In the genomic region with DNA sequence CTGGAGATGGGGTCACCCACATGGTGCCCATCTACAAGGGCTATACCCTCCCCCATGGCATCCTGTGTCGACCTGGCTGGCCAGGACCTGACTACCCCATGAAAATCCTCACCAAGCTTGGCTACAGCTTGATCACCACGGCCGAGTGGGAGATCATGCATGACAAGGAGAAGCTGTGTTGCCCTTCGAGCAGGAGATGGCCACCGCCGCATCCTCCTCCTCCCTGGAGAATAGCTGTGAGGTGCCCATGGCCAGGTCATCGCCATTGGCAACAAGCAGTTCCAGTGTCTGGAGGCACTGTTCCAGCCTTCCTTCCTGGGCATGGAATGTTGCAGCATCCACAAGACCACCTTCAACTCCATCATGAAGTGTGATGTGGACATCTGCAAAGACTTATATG, we compare ENCODE assay signal across 18 cellular contexts. TPM values are rescaled to one million over a fixed set of nuclear protein-coding genes. Genes with fewer than 3 reads are reported as not detected.
DNase-seq lines count a peak whose midpoint lies in the region; TF ChIP-seq lines count a peak whose summit lies in the region.
"Had no signal": no experiment of that assay in that cellular context is flagged by ENCODE, and none has a peak within 500 bp of the region (broad histone marks: within the 10 kb centered on the region; RNA-seq: fewer than 3 reads in every experiment).

No MANE protein-coding gene starts in this region.

- H3K4me2 ChIP-seq in neuronal stem cell (ENCODE audit: insufficient read depth, low read length, poor library complexity, severe bottlenecking) = no peak overlapping the region

- H3K4me3 ChIP-seq in Peyer's patch (no peak overlapping the region), neuronal stem cell (ENCODE audit: low read length in 2 of 2) (no peak overlapping the region)
- H3K4me3 ChIP-seq: GM12878, GM23248 had no signal

- H2AK5ac ChIP-seq in neuronal stem cell (ENCODE audit: low read depth, low read length) = no peak overlapping the region

- H3K27ac Mint-ChIP-seq in chondrocyte (ENCODE audit: unreplicated experiment) (no peak overlapping the region), immature natural killer cell (no peak overlapping the region)

- H3K4me1 Mint-ChIP-seq in chondrocyte (ENCODE audit: low read depth) = peaks cover 11% of the 10 kb centered on the region
- H3K4me1 Mint-ChIP-seq in immature natural killer cell = peaks cover 0 to 11% of the 10 kb centered on the region in 2 donors

- TF ChIP-seq POLR2A in Peyer's patch (IDR thresholded peaks at IDR 0.05) = no peak

- no peak overlapping the region for H2AFZ ChIP-seq in neuronal stem cell (ENCODE audit: low read length)
- H2AFZ ChIP-seq: GM23248 had no signal

- H3K36me3 ChIP-seq in Peyer's patch (peaks cover 0 to 22% (median 0%) of the 10 kb centered on the region in 3 donors), neuronal stem cell (replicated peaks in 1 of 2; ENCODE audit: control insufficient read depth in 2 of 2, insufficient read depth in 2 of 2, low read length in 2 of 2) (peaks cover 12 to 28% of the 10 kb centered on the region in 2 donors)

- no peaks in the 10 kb centered on the region for H3K9me3 ChIP-seq in Peyer's patch
- H3K9me3 ChIP-seq in neuronal stem cell (replicated peaks in 1 of 2; ENCODE audit: control insufficient read depth in 2 of 2, insufficient read depth in 1 of 2, low read depth in 1 of 2, low read length in 2 of 2) = no peaks in the 10 kb centered on the region
- H3K9me3 ChIP-seq: Caco-2 had no signal

- peak in 2 of 3 donors; percentile 19 to 22 for DNase-seq in Peyer's patch
- peak; percentile 77 for DNase-seq in chondrocyte (ENCODE audit: low spot score)
- DNase-seq in neuronal stem cell (ENCODE audit: low spot score) = no peak
- peak; percentile 72 for DNase-seq in posterior vena cava (ENCODE audit: low spot score)
- DNase-seq in COLO829 (ENCODE audit: low spot score) = no peak
- DNase-seq in immature natural killer cell = no peak
- no peak for DNase-seq in DMS153 (lab: John Stamatoyannopoulos, UW)
- no peak for DNase-seq in NCI-H526 (lab: John Stamatoyannopoulos, UW)
- DNase-seq: C1 segment of cervical spinal cord; CD4-positive, alpha-beta memory T cell; DMS79; EL; GDM1; GM23248; H7; HCEC 1CT had no signal

- H3K27me3 ChIP-seq in Peyer's patch (no peaks in the 10 kb centered on the region), neuronal stem cell (ENCODE audit: control insufficient read depth in 3 of 3, insufficient read depth in 3 of 3, low read depth in 1 of 3, low read length in 3 of 3) (no peaks in the 10 kb centered on the region)

- H3K79me1 ChIP-seq in neuronal stem cell (ENCODE audit: low read depth, low read length) = peaks cover 4% of the 10 kb centered on the region

- no peak for TF ChIP-seq CTCF in Peyer's patch (IDR thresholded peaks at IDR 0.05)
- TF ChIP-seq CTCF in chondrocyte (IDR thresholded peaks at IDR 0.05) = no peak

- H3K27ac ChIP-seq in Peyer's patch (no peak overlapping the region), neuronal stem cell (replicated peaks; ENCODE audit: low read length) (no peak overlapping the region)
- H3K27ac ChIP-seq: GM23248 had no signal

- H3K14ac ChIP-seq in neuronal stem cell (ENCODE audit: low read length) = no peak overlapping the region

- H2BK12ac ChIP-seq in neuronal stem cell (ENCODE audit: low read length) = no peak overlapping the region

- H3K9ac ChIP-seq in neuronal stem cell (ENCODE audit: low read depth, low read length, poor library complexity) = peak overlapping the region; percentile 60
- H3K9ac ChIP-seq: GM23248 had no signal

- peak overlapping the region; percentile 43 for H4K8ac ChIP-seq in neuronal stem cell (ENCODE audit: low read depth, low read length)

- H2BK5ac ChIP-seq in neuronal stem cell (ENCODE audit: low read length) = peak overlapping the region; percentile 24

- H3K4me3 Mint-ChIP-seq in chondrocyte (ENCODE audit: unreplicated experiment) = no peak overlapping the region
- no peak overlapping the region for H3K4me3 Mint-ChIP-seq in immature natural killer cell
- H3K4me3 Mint-ChIP-seq: CD4-positive, alpha-beta memory T cell had no signal

- H3K9me3 Mint-ChIP-seq in chondrocyte (ENCODE audit: low read depth) = no peaks in the 10 kb centered on the region
- no peaks in the 10 kb centered on the region for H3K9me3 Mint-ChIP-seq in immature natural killer cell
- H3K9me3 Mint-ChIP-seq: CD4-positive, alpha-beta memory T cell had no signal

- WGBS in neuronal stem cell (ENCODE audit: extremely low coverage in 2 of 2, insufficient read length in 2 of 2, insufficient replicate concordance in 1 of 2), 2 donors = no CpG with 5 or more reads among the region's 7 CpGs

- peak overlapping the region; percentile 61 for H2BK120ac ChIP-seq in neuronal stem cell (ENCODE audit: low read depth, low read length)

- H2BK15ac ChIP-seq in neuronal stem cell (ENCODE audit: low read length) = no peak overlapping the region

- H4K91ac ChIP-seq in neuronal stem cell (ENCODE audit: low read depth, low read length, poor library complexity) = no peak overlapping the region

- H3K27me3 Mint-ChIP-seq in chondrocyte (ENCODE audit: low read depth) (no peaks in the 10 kb centered on the region), immature natural killer cell (ENCODE audit: low read depth in 3 of 3) (peaks cover 3 to 6% (median 5%) of the 10 kb centered on the region in 3 donors)
- H3K27me3 Mint-ChIP-seq: CD4-positive, alpha-beta memory T cell had no signal

- intact Hi-C loops in posterior vena cava (cut with DNase I) = no loop called here

- H3K4me1 ChIP-seq in Peyer's patch = peaks cover 0 to 9% (median 0%) of the 10 kb centered on the region in 4 donors
- H3K4me1 ChIP-seq in neuronal stem cell (ENCODE audit: control insufficient read depth in 2 of 2, insufficient read depth in 1 of 2, low read depth in 1 of 2, low read length in 2 of 2) = no peaks in the 10 kb centered on the region

- H3K18ac ChIP-seq in neuronal stem cell (ENCODE audit: low read length) = no peak overlapping the region

- H3K23ac ChIP-seq in neuronal stem cell (ENCODE audit: low read depth, low read length, poor library complexity) = no peak overlapping the region

- peaks cover 8% of the 10 kb centered on the region for H3K36me3 Mint-ChIP-seq in chondrocyte (ENCODE audit: low read depth)
- peaks cover 0 to 9% (median 9%) of the 10 kb centered on the region in 3 donors for H3K36me3 Mint-ChIP-seq in immature natural killer cell

- no peak overlapping the region for H3K4ac ChIP-seq in neuronal stem cell (ENCODE audit: low read length)

RNA-seq across cellular contexts. Expression of gene FLCN, which starts 5.3 kb away (rescaled TPM):
- total RNA-seq in Peyer's patch (100 to 1,000 TPM; 186 to 243 (median 210) TPM), chondrocyte (59.0 to 73.1 TPM (median 71.2 TPM) in 3 replicates), posterior vena cava (10 to 100 TPM; 37.9 to 53.5 TPM)
- polyA plus RNA-seq in neuronal stem cell (2013, experiment 1 of 2) = 12.0 TPM
- 12.6 TPM for polyA plus RNA-seq in neuronal stem cell (2013, experiment 2 of 2)
- polyA plus RNA-seq in immature natural killer cell = 1 to 10 TPM; 1.4 to 6.6 (median 5.9) TPM

RNA-seq across cellular contexts. Expression of gene PLD6, which starts 36.1 kb away (rescaled TPM):
- 1 to 10 TPM in 2 of 4 donors, not detected in 2; 1.6 to 3.5 TPM for total RNA-seq in Peyer's patch
- total RNA-seq in chondrocyte = 0.55 to 0.68 TPM (median 0.64 TPM) in 3 replicates
- 0.38 TPM for polyA plus RNA-seq in neuronal stem cell (2013, experiment 1 of 2)
- polyA plus RNA-seq in neuronal stem cell (2013, experiment 2 of 2) = 0.35 TPM
- total RNA-seq in posterior vena cava = 1 to 10 TPM; 2.9 to 4.4 TPM
- 1 to 10 TPM in 2 of 3 donors, under 1 TPM in 1; 0.41 to 2.5 (median 1.4) TPM for polyA plus RNA-seq in immature natural killer cell

RNA-seq across cellular contexts. Expression of gene COPS3, which starts 38.8 kb away (rescaled TPM):
- total RNA-seq in Peyer's patch = 10 to 100 TPM; 21.4 to 36.3 (median 29.4) TPM
- 50.9 to 69.0 TPM (median 55.8 TPM) in 3 replicates for total RNA-seq in chondrocyte
- 106 TPM for polyA plus RNA-seq in neuronal stem cell (2013, experiment 1 of 2)
- polyA plus RNA-seq in neuronal stem cell (2013, experiment 2 of 2) = 109 TPM
- 10 to 100 TPM; 45.3 to 54.6 TPM for total RNA-seq in posterior vena cava
- 100 to 1,000 TPM in 1 of 3 donors, 10 to 100 TPM in 2; 93.7 to 120 (median 95.9) TPM for polyA plus RNA-seq in immature natural killer cell

Comparison
In these comparisons a context has a peak if more than half of its experiments do, and no peak if none do; other contexts are left out.
1. DNase-seq: peak in Peyer's patch (2 of 3), chondrocyte (single experiment) and posterior vena cava (single experiment); none in neuronal stem cell (single experiment), COLO829 (single experiment), immature natural killer cell (0 of 3), DMS153 (single experiment) and NCI-H526 (0 of 2).